Comparison of ENCODE assay signal across 1 cellular context in the genomic region with DNA sequence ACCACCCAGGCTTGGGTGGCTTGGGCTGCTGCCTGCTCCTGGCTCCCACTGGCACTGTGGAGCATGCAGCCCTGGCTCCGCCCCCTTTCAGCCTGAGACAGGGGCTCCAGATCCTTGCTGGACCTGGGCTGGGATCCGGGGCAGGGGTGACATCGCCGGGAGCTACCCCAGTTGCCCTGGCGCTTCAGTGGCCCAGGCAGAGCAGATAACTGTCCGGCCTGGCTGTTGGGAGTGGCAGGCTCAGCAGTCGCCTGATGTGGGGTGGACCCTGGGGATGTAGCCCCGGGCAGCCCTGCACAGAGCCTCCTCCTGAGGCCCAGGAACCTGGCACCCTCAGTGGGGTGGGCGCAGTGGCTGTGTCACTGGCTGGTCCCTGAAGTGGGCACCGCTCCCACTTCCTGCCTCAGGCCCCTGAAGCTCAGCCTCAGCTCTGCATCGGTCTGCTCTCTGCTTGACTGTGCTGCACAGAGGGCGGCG.
TF ChIP-seq lines count a peak whose summit lies in the region.

No MANE protein-coding gene starts in this region.

TF ChIP-seq in H1, 55 proteins besides CTCF, POLR2A, EP300 and RAD21:
- TF ChIP-seq, protein P1, sequence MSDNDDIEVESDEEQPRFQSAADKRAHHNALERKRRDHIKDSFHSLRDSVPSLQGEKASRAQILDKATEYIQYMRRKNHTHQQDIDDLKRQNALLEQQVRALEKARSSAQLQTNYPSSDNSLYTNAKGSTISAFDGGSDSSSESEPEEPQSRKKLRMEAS (IDR thresholded peaks at IDR 0.05), result no peak
- TF ChIP-seq POU5F1 (IDR thresholded peaks at IDR 0.05; ENCODE audit: low read depth, low read length), result no peak
- TF ChIP-seq ZNF274 (IDR thresholded peaks at IDR 0.05; ENCODE audit: borderline replicate concordance, extremely low read depth, low read length), result no peak
- no peak for TF ChIP-seq RBBP5 (IDR thresholded peaks at IDR 0.05; ENCODE audit: borderline replicate concordance, low read depth, low read length)
